Comparison of ENCODE assay signal across 17 cellular contexts in the genomic region with DNA sequence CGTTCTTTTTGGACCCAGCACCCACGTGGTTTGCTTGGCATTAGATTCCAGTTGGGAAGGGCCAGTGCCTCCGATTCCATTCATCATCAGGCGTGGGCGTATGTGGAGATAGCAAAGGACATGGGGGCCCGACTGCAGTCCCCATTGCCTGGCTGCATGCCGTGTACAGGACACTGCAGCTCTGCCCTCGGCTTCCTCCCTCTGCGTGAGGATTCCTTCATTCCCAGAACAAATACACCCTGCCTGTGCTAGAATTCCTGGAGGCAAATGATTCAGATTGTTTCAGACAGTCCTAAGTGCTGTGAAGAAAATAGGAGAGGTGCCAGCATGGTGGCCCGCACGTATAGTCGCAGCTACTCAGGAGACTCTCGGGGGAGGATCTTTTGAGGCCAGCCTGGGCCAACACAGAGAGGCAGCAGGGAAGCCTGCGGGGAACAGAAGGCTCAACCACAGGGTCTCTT. TPM values are rescaled to one million over a fixed set of nuclear protein-coding genes. Genes with fewer than 3 reads are reported as not detected.
DNase-seq lines count a peak whose midpoint lies in the region; ATAC-seq and TF ChIP-seq lines count a peak whose summit lies in the region.
"Had no signal": no experiment of that assay in that cellular context is flagged by ENCODE, and none has a peak within 500 bp of the region (broad histone marks: within the 10 kb centered on the region; RNA-seq: fewer than 3 reads in every experiment).

No MANE protein-coding gene starts in this region.

- no peak overlapping the region for H3K9ac ChIP-seq in colonic mucosa (ENCODE audit: low read depth in 2 of 2, low read length in 2 of 2)

- ATAC-seq in heart right ventricle: peak in 7 of 8 donors; percentile 42 to 84 (median 66)
- ATAC-seq in gastrocnemius medialis: no peak
- no peak for ATAC-seq in activated T-cell treated with anti-CD3 and anti-CD28 coated beads, Interleukin-2, amount 50 U/mL, for 4 hours
- ATAC-seq: CD8-positive, alpha-beta T cell; Panc1 had no signal

- no peak for DNase-seq in T-helper 2 cell treated with Interferon-gamma antibody and Interleukin-4, amounts not matched to agents 5 μg/mL and 100 μg/mL, for 36 hours (ENCODE audit: low spot score)
- DNase-seq in T-helper 2 cell (no peak), heart right ventricle (peak in 1 of 2 donors; percentile 57), gastrocnemius medialis (no peak), coronary artery (ENCODE audit: low spot score) (no peak), colonic mucosa (no peak)
- no peak for DNase-seq in activated T-helper 1 cell treated with anti-CD3 and anti-CD28 coated beads, Interleukin-12 subunit alpha, Interleukin-12 subunit beta, Interleukin-2, Interleukin-4 antibody, amounts not matched to agents 30 ng/mL and 10 ng/mL and 1 ng/mL, durations not matched to agents 14 hours and 24 hours and 36 hours (ENCODE audit: low spot score)
- DNase-seq in activated T-cell treated with anti-CD3 and anti-CD28 coated beads, Interleukin-2, amount 50 U/mL, for 4 hours: no peak
- DNase-seq: CD8-positive, alpha-beta T cell; EL; endodermal cell; NCI-H2029 treated with DMSO at 0.1 percent for 48 hours; NCI-H526; stimulated activated CD4-positive, alpha-beta T cell treated with anti-CD3 and anti-CD28 coated beads, Interleukin-12 subunit alpha, Interleukin-12 subunit beta, amount 100 ng/mL, for 4 hours had no signal

- H3K27ac Mint-ChIP-seq in T-helper 2 cell treated with Interferon-gamma antibody and Interleukin-4, amounts not matched to agents 5 μg/mL and 100 μg/mL, for 36 hours: peak overlapping the region; percentile 80
- H3K27ac Mint-ChIP-seq in activated T-helper 1 cell treated with anti-CD3 and anti-CD28 coated beads, Interleukin-12 subunit alpha, Interleukin-12 subunit beta, Interleukin-2, Interleukin-4 antibody, amounts not matched to agents 30 ng/mL and 10 ng/mL and 1 ng/mL, durations not matched to agents 14 hours and 24 hours and 36 hours: peak overlapping the region; percentile 45
- H3K27ac Mint-ChIP-seq: CD8-positive, alpha-beta T cell had no signal

- H3K27me3 ChIP-seq in heart right ventricle: no peaks in the 10 kb centered on the region
- H3K27me3 ChIP-seq in gastrocnemius medialis: no peaks in the 10 kb centered on the region
- H3K27me3 ChIP-seq in colonic mucosa: no peaks in the 10 kb centered on the region
- H3K27me3 ChIP-seq: breast epithelium, ovary had no signal

- in situ Hi-C loops in gastrocnemius medialis (cut with MboI; ENCODE audit: low sequenced_read_pairs in 4 of 4): no loop called here

- WGBS in heart right ventricle, 2 donors: 58 to 64% methylated on average over 14 of the region's 14 CpGs

- TF ChIP-seq CTCF in heart right ventricle (IDR thresholded peaks at IDR 0.05): no peak
- TF ChIP-seq CTCF in gastrocnemius medialis (IDR thresholded peaks at IDR 0.05 in 4 of 5, conservative IDR thresholded peaks at IDR 0.05 in 1 of 5): no peak
- TF ChIP-seq CTCF in coronary artery (IDR thresholded peaks at IDR 0.05): no peak
- TF ChIP-seq CTCF in colonic mucosa (IDR thresholded peaks at IDR 0.05): no peak

- peaks cover 62% of the 10 kb centered on the region for H3K36me3 Mint-ChIP-seq in T-helper 2 cell treated with Interferon-gamma antibody and Interleukin-4, amounts not matched to agents 5 μg/mL and 100 μg/mL, for 36 hours (ENCODE audit: low read depth)
- H3K36me3 Mint-ChIP-seq in activated T-helper 1 cell treated with anti-CD3 and anti-CD28 coated beads, Interleukin-12 subunit alpha, Interleukin-12 subunit beta, Interleukin-2, Interleukin-4 antibody, amounts not matched to agents 30 ng/mL and 10 ng/mL and 1 ng/mL, durations not matched to agents 14 hours and 24 hours and 36 hours (ENCODE audit: low read depth): peaks cover 47% of the 10 kb centered on the region
- H3K36me3 Mint-ChIP-seq in activated T-cell treated with anti-CD3 and anti-CD28 coated beads, Interleukin-2, amount 50 U/mL, for 4 hours (ENCODE audit: insufficient read depth): peaks cover 29% of the 10 kb centered on the region

- H3K36me3 ChIP-seq in heart right ventricle: peaks cover 0 to 99% (median 36%) of the 10 kb centered on the region in 9 donors
- H3K36me3 ChIP-seq in gastrocnemius medialis: peaks cover 0 to 73% of the 10 kb centered on the region in 2 donors
- H3K36me3 ChIP-seq in colonic mucosa: peaks cover 32% of the 10 kb centered on the region
- H3K36me3 ChIP-seq: breast epithelium, ovary had no signal

- H3K9me3 Mint-ChIP-seq in T-helper 2 cell treated with Interferon-gamma antibody and Interleukin-4, amounts not matched to agents 5 μg/mL and 100 μg/mL, for 36 hours: no peaks in the 10 kb centered on the region
- H3K9me3 Mint-ChIP-seq in activated T-helper 1 cell treated with anti-CD3 and anti-CD28 coated beads, Interleukin-12 subunit alpha, Interleukin-12 subunit beta, Interleukin-2, Interleukin-4 antibody, amounts not matched to agents 30 ng/mL and 10 ng/mL and 1 ng/mL, durations not matched to agents 14 hours and 24 hours and 36 hours: no peaks in the 10 kb centered on the region
- H3K9me3 Mint-ChIP-seq in activated T-cell treated with anti-CD3 and anti-CD28 coated beads, Interleukin-2, amount 50 U/mL, for 4 hours: no peaks in the 10 kb centered on the region
- H3K9me3 Mint-ChIP-seq: CD8-positive, alpha-beta T cell; endodermal cell had no signal

- peaks cover 7 to 74% (median 52%) of the 10 kb centered on the region in 9 donors for H3K4me1 ChIP-seq in heart right ventricle
- peaks cover 15 to 25% of the 10 kb centered on the region in 2 donors for H3K4me1 ChIP-seq in gastrocnemius medialis
- H3K4me1 ChIP-seq in colonic mucosa: no peaks in the 10 kb centered on the region
- H3K4me1 ChIP-seq: breast epithelium had no signal

- H3K4me3 ChIP-seq in heart right ventricle: no peak overlapping the region
- no peak overlapping the region for H3K4me3 ChIP-seq in gastrocnemius medialis
- no peak overlapping the region for H3K4me3 ChIP-seq in coronary artery
- no peak overlapping the region for H3K4me3 ChIP-seq in colonic mucosa
- H3K4me3 ChIP-seq: breast epithelium, ovary had no signal

- H3K27ac ChIP-seq in heart right ventricle: peak overlapping the region; percentile 65 to 83 (median 77)
- H3K27ac ChIP-seq in gastrocnemius medialis: peak overlapping the region; percentile 72 to 88 (median 81)
- H3K27ac ChIP-seq in coronary artery: no peak overlapping the region
- H3K27ac ChIP-seq in colonic mucosa: no peak overlapping the region
- H3K27ac ChIP-seq: ovary had no signal

- no peak for TF ChIP-seq POLR2A in gastrocnemius medialis (IDR thresholded peaks at IDR 0.05)

- peaks cover 26% of the 10 kb centered on the region for H3K4me1 Mint-ChIP-seq in T-helper 2 cell treated with Interferon-gamma antibody and Interleukin-4, amounts not matched to agents 5 μg/mL and 100 μg/mL, for 36 hours (ENCODE audit: low read depth)
- H3K4me1 Mint-ChIP-seq in activated T-helper 1 cell treated with anti-CD3 and anti-CD28 coated beads, Interleukin-12 subunit alpha, Interleukin-12 subunit beta, Interleukin-2, Interleukin-4 antibody, amounts not matched to agents 30 ng/mL and 10 ng/mL and 1 ng/mL, durations not matched to agents 14 hours and 24 hours and 36 hours (ENCODE audit: low read depth): peaks cover 30% of the 10 kb centered on the region
- H3K4me1 Mint-ChIP-seq in activated T-cell treated with anti-CD3 and anti-CD28 coated beads, Interleukin-2, amount 50 U/mL, for 4 hours (ENCODE audit: low read depth): peaks cover 7% of the 10 kb centered on the region
- H3K4me1 Mint-ChIP-seq: endodermal cell had no signal

- no peak overlapping the region for H3K4me3 Mint-ChIP-seq in T-helper 2 cell treated with Interferon-gamma antibody and Interleukin-4, amounts not matched to agents 5 μg/mL and 100 μg/mL, for 36 hours
- H3K4me3 Mint-ChIP-seq in activated T-helper 1 cell treated with anti-CD3 and anti-CD28 coated beads, Interleukin-12 subunit alpha, Interleukin-12 subunit beta, Interleukin-2, Interleukin-4 antibody, amounts not matched to agents 30 ng/mL and 10 ng/mL and 1 ng/mL, durations not matched to agents 14 hours and 24 hours and 36 hours: no peak overlapping the region
- no peak overlapping the region for H3K4me3 Mint-ChIP-seq in activated T-cell treated with anti-CD3 and anti-CD28 coated beads, Interleukin-2, amount 50 U/mL, for 4 hours
- H3K4me3 Mint-ChIP-seq: CD8-positive, alpha-beta T cell; endodermal cell had no signal

- no peaks in the 10 kb centered on the region for H3K27me3 Mint-ChIP-seq in T-helper 2 cell treated with Interferon-gamma antibody and Interleukin-4, amounts not matched to agents 5 μg/mL and 100 μg/mL, for 36 hours (ENCODE audit: low read depth)
- H3K27me3 Mint-ChIP-seq in activated T-helper 1 cell treated with anti-CD3 and anti-CD28 coated beads, Interleukin-12 subunit alpha, Interleukin-12 subunit beta, Interleukin-2, Interleukin-4 antibody, amounts not matched to agents 30 ng/mL and 10 ng/mL and 1 ng/mL, durations not matched to agents 14 hours and 24 hours and 36 hours (ENCODE audit: insufficient read depth): no peaks in the 10 kb centered on the region
- H3K27me3 Mint-ChIP-seq in activated T-cell treated with anti-CD3 and anti-CD28 coated beads, Interleukin-2, amount 50 U/mL, for 4 hours (ENCODE audit: low read depth): no peaks in the 10 kb centered on the region

- intact Hi-C loops in activated T-helper 1 cell treated with anti-CD3 and anti-CD28 coated beads, Interleukin-12 subunit alpha, Interleukin-12 subunit beta, Interleukin-2, Interleukin-4 antibody, amounts not matched to agents 30 ng/mL and 10 ng/mL and 1 ng/mL, durations not matched to agents 14 hours and 24 hours and 36 hours (cut with micrococcal nuclease): no loop called here
- intact Hi-C loops in heart right ventricle (cut with DNase I) (no loop called here), gastrocnemius medialis (cut with DNase I; ENCODE audit: low total_unique reads) (loop anchor here (2.0 kb wide), 1 partner anchor 37 kb away; a partner anchor contains a TSS), colonic mucosa (cut with DNase I) (no loop called here)

- H3K9me3 ChIP-seq in heart right ventricle (no peaks in the 10 kb centered on the region), gastrocnemius medialis (no peaks in the 10 kb centered on the region), colonic mucosa (no peaks in the 10 kb centered on the region)
- H3K9me3 ChIP-seq: breast epithelium, ovary had no signal

RNA-seq across cellular contexts. Expression of a gene that starts 15.4 kb away (rescaled TPM):
- total RNA-seq in activated T-helper 1 cell treated with anti-CD3 and anti-CD28 coated beads, Interleukin-12 subunit alpha, Interleukin-12 subunit beta, Interleukin-2, Interleukin-4 antibody, amounts not matched to agents 30 ng/mL and 10 ng/mL and 1 ng/mL, durations not matched to agents 14 hours and 24 hours and 36 hours: 13.8 and 18.8 TPM in 2 replicates
- 1 to 10 TPM in 9 of 10 donors, under 1 TPM in 1; 0.91 to 5.1 (median 1.7) TPM for total RNA-seq in heart right ventricle
- polyA plus RNA-seq in heart right ventricle: 10 to 100 TPM in 1 of 2 donors, 1 to 10 TPM in 1; 2.0 to 14.1 TPM
- total RNA-seq in gastrocnemius medialis: 1 to 10 TPM in 3 of 4 donors, under 1 TPM in 1; 0.72 to 1.5 (median 1.3) TPM
- 1 to 10 TPM; 5.7 to 7.1 (median 6.9) TPM for total RNA-seq in activated T-cell treated with anti-CD3 and anti-CD28 coated beads, Interleukin-2, amount 50 U/mL, for 4 hours
- 10 to 100 TPM in 1 of 2 donors, 1 to 10 TPM in 1; 9.1 to 20.2 TPM for total RNA-seq in colonic mucosa

RNA-seq across cellular contexts. Expression of a gene that starts 34.3 kb away (rescaled TPM):
- 8.3 and 8.4 TPM in 2 replicates for total RNA-seq in activated T-helper 1 cell treated with anti-CD3 and anti-CD28 coated beads, Interleukin-12 subunit alpha, Interleukin-12 subunit beta, Interleukin-2, Interleukin-4 antibody, amounts not matched to agents 30 ng/mL and 10 ng/mL and 1 ng/mL, durations not matched to agents 14 hours and 24 hours and 36 hours
- total RNA-seq in heart right ventricle (10 to 100 TPM; 16.1 to 30.4 (median 21.2) TPM), gastrocnemius medialis (10 to 100 TPM in 1 of 4 donors, 1 to 10 TPM in 3; 2.4 to 19.0 (median 6.2) TPM), colonic mucosa (1 to 10 TPM; 8.3 to 9.6 TPM)
- polyA plus RNA-seq in heart right ventricle: 10 to 100 TPM in 1 of 2 donors, 1 to 10 TPM in 1; 8.3 to 42.1 TPM
- total RNA-seq in activated T-cell treated with anti-CD3 and anti-CD28 coated beads, Interleukin-2, amount 50 U/mL, for 4 hours: 1 to 10 TPM; 2.0 to 3.3 (median 2.4) TPM

RNA-seq across cellular contexts. Expression of a gene that starts 36.6 kb away (rescaled TPM):
- 92.4 and 99.8 TPM in 2 replicates for total RNA-seq in activated T-helper 1 cell treated with anti-CD3 and anti-CD28 coated beads, Interleukin-12 subunit alpha, Interleukin-12 subunit beta, Interleukin-2, Interleukin-4 antibody, amounts not matched to agents 30 ng/mL and 10 ng/mL and 1 ng/mL, durations not matched to agents 14 hours and 24 hours and 36 hours
- 10 to 100 TPM; 28.5 to 73.1 (median 39.8) TPM for total RNA-seq in heart right ventricle
- 10 to 100 TPM; 26.8 to 70.0 TPM for polyA plus RNA-seq in heart right ventricle
- total RNA-seq in gastrocnemius medialis: 10 to 100 TPM; 37.8 to 65.6 (median 55.2) TPM
- total RNA-seq in activated T-cell treated with anti-CD3 and anti-CD28 coated beads, Interleukin-2, amount 50 U/mL, for 4 hours: 100 to 1,000 TPM; 105 to 128 (median 109) TPM
- 10 to 100 TPM; 77.8 to 96.0 TPM for total RNA-seq in colonic mucosa

RNA-seq across cellular contexts. Expression of a gene that starts 50.7 kb away (rescaled TPM):
- 0.34 and 0.69 TPM in 2 replicates for total RNA-seq in activated T-helper 1 cell treated with anti-CD3 and anti-CD28 coated beads, Interleukin-12 subunit alpha, Interleukin-12 subunit beta, Interleukin-2, Interleukin-4 antibody, amounts not matched to agents 30 ng/mL and 10 ng/mL and 1 ng/mL, durations not matched to agents 14 hours and 24 hours and 36 hours
- total RNA-seq in heart right ventricle: 10 to 100 TPM in 4 of 10 donors, 1 to 10 TPM in 6; 3.5 to 23.4 (median 5.4) TPM
- polyA plus RNA-seq in heart right ventricle: 10 to 100 TPM in 1 of 2 donors, 1 to 10 TPM in 1; 9.9 to 12.8 TPM
- 1 to 10 TPM in 2 of 4 donors, under 1 TPM in 1, not detected in 1; 0.91 to 3.6 (median 1.4) TPM for total RNA-seq in gastrocnemius medialis
- 1 to 10 TPM in 1 of 3 donors, under 1 TPM in 2; 0.65 to 2.2 (median 0.69) TPM for total RNA-seq in activated T-cell treated with anti-CD3 and anti-CD28 coated beads, Interleukin-2, amount 50 U/mL, for 4 hours
- 1 to 10 TPM; 2.3 to 4.5 TPM for total RNA-seq in colonic mucosa

RNA-seq across cellular contexts. Expression of a gene that starts 55.6 kb away (rescaled TPM):
- total RNA-seq in activated T-helper 1 cell treated with anti-CD3 and anti-CD28 coated beads, Interleukin-12 subunit alpha, Interleukin-12 subunit beta, Interleukin-2, Interleukin-4 antibody, amounts not matched to agents 30 ng/mL and 10 ng/mL and 1 ng/mL, durations not matched to agents 14 hours and 24 hours and 36 hours: 89.1 and 96.4 TPM in 2 replicates
- total RNA-seq in heart right ventricle (1,000 to 10,000 TPM in 8 of 10 donors, 100 to 1,000 TPM in 2; 860 to 1,727 (median 1,056) TPM), gastrocnemius medialis (100 to 1,000 TPM; 157 to 290 (median 181) TPM), colonic mucosa (100 to 1,000 TPM; 420 to 719 TPM)
- polyA plus RNA-seq in heart right ventricle: 1,000 to 10,000 TPM in 1 of 2 donors, 100 to 1,000 TPM in 1; 735 to 3,552 TPM
- 100 to 1,000 TPM; 113 to 204 (median 187) TPM for total RNA-seq in activated T-cell treated with anti-CD3 and anti-CD28 coated beads, Interleukin-2, amount 50 U/mL, for 4 hours

Comparison
In these comparisons a context has a peak if more than half of its experiments do, and no peak if none do; other contexts are left out.
1. ATAC-seq: peak in heart right ventricle (7 of 8); none in gastrocnemius medialis (0 of 2) and activated T-cell treated with anti-CD3 and anti-CD28 coated beads, Interleukin-2, amount 50 U/mL, for 4 hours (0 of 2).
2. H3K27ac ChIP-seq: peak in heart right ventricle (10 of 10) and gastrocnemius medialis (4 of 4); none in coronary artery (0 of 2) and colonic mucosa (single experiment).